In the genomic region with DNA sequence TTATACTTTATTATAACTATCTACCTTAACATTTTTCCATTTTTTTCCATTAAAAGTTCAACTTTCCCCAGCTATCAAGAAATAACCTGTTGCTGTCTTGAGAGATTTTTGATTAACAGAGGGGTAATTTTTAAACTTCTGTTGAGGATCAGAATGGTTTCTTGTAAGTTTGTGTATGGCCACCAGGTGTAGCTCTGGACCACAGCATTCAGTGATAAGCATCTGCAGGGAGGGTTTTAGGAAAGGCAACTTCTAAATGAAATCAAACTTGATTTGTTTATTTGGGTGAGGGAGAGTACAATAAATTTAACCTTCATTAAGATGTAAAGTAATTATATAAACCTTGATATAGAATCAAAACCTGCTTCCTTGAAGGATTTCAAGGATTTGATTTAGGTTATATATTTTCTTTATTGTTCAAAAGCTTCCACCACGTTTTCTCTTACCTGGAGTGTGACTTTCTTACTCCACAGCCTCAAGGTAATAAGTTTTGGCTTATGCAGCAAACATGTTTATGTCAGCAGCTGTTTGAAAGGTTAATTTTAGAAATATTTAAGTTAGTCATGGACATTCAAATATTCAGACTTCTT, we compare ENCODE assay signal across 8 cellular contexts.
DNase-seq lines count a peak whose midpoint lies in the region; ATAC-seq, FAIRE-seq and TF ChIP-seq lines count a peak whose summit lies in the region.

No MANE protein-coding gene starts in this region.

- H3K4me3 ChIP-seq in A549 (no peak overlapping the region), mesenchymal stem cell (ENCODE audit: insufficient read depth in 1 of 2, low read depth in 1 of 2, low read length in 2 of 2) (no peak overlapping the region)

- no peaks in the 10 kb centered on the region for H3K4me1 Mint-ChIP-seq in brain

- ATAC-seq in A549 = peak; percentile 76 to 85; a peak in 5 of 6 replicates
- ATAC-seq in omental fat pad (ENCODE audit: low FRiP score) = no peak
- ATAC-seq in HG02884 (IDR thresholded peaks at IDR 0.05; ENCODE audit: unreplicated experiment) = no peak

- H3K9me3 Mint-ChIP-seq in brain = no peaks in the 10 kb centered on the region

- peak; percentile 80 to 86 for TF ChIP-seq RAD21 in A549 (conservative IDR thresholded peaks at IDR 0.05 in 1 of 2, IDR thresholded peaks at IDR 0.05 in 1 of 2)

- H3K36me3 Mint-ChIP-seq in brain = no peaks in the 10 kb centered on the region

- H3K9me3 ChIP-seq in A549 (no peaks in the 10 kb centered on the region), mesenchymal stem cell (ENCODE audit: control insufficient read depth, low read length) (no peaks in the 10 kb centered on the region)

- H2BK12ac ChIP-seq in mesenchymal stem cell (ENCODE audit: low read length in 2 of 2) = no peak overlapping the region

- H3K4me1 ChIP-seq in A549 (peaks cover 4% of the 10 kb centered on the region; the same call in 1 of the 3 replicates), mesenchymal stem cell (ENCODE audit: control insufficient read depth, insufficient read depth, low read depth, low read length) (no peaks in the 10 kb centered on the region)

- DNase-seq in A549 (ENCODE audit: low read depth in 1 of 2, low spot score in 1 of 2) (peak; percentile 21 to 55), GM10266 (ENCODE audit: extremely low spot score) (peak; percentile 13), NCI-H1930 (lab: John Stamatoyannopoulos, UW) (peak; percentile 7 to 13), mesenchymal stem cell (peak; percentile 52), omental fat pad (ENCODE audit: low spot score) (no peak), NOMO-1 treated with DMSO at 0.1 percent for 48 hours (lab: John Stamatoyannopoulos, UW; ENCODE audit: unreplicated experiment) (no peak)

- TF ChIP-seq EP300 in A549 (IDR thresholded peaks at IDR 0.05) = no peak

- H3K9ac ChIP-seq in mesenchymal stem cell (ENCODE audit: low read length) = no peak overlapping the region

- H3K79me1 ChIP-seq in mesenchymal stem cell (replicated peaks; ENCODE audit: low read length, poor library complexity, severe bottlenecking) = no peaks in the 10 kb centered on the region

- H3K27me3 ChIP-seq in mesenchymal stem cell (ENCODE audit: control insufficient read depth in 1 of 2, insufficient read depth in 1 of 2, low read length in 2 of 2) = no peaks in the 10 kb centered on the region

- no peak overlapping the region for H3K4ac ChIP-seq in mesenchymal stem cell (ENCODE audit: low read depth in 1 of 2, low read length in 2 of 2)

- H3K4me2 ChIP-seq in A549 (no peak overlapping the region), mesenchymal stem cell (ENCODE audit: low read length, poor library complexity, severe bottlenecking) (no peak overlapping the region)

- no peak overlapping the region for H3K18ac ChIP-seq in mesenchymal stem cell (ENCODE audit: low read depth in 1 of 2, low read length in 2 of 2)

- FAIRE-seq in A549 (lab: Jason Lieb, UNC) = no peak

- POLR2A ChIA-PET in A549 (lab: Yijun Ruan, JAX) = no interaction called here

- no peak for TF ChIP-seq POLR2A in A549 (IDR thresholded peaks at IDR 0.05; ENCODE audit: low read length)

- TF ChIP-seq CTCF in A549 (IDR thresholded peaks at IDR 0.05) (peak; percentile 78), GM10266 (IDR thresholded peaks at IDR 0.05; ENCODE audit: control insufficient read depth, insufficient read depth, low read depth, missing control alignments) (peak; percentile 36), brain (conservative IDR thresholded peaks at IDR 0.05) (peak; percentile 83 to 92), omental fat pad (IDR thresholded peaks at IDR 0.05) (no peak)

- CTCF ChIA-PET in A549 (lab: Yijun Ruan, JAX) = interaction anchor here (0.8 to 2.3 kb wide), 11 partner anchors 9 to 815 kb away, joined by 3 to 14 read pairs (median 3); no protein-coding TSS in a partner anchor

- H2AFZ ChIP-seq in mesenchymal stem cell (ENCODE audit: low read depth, low read length) = no peak overlapping the region

- no peak overlapping the region for H4K8ac ChIP-seq in mesenchymal stem cell (ENCODE audit: low read length)

- 41% methylated on average over 1 of the region's 1 CpG for WGBS in A549 (ENCODE audit: missing lambda C conversion rate)
- no CpG with 5 or more reads among the region's 1 CpG for WGBS in mesenchymal stem cell

- H4K91ac ChIP-seq in mesenchymal stem cell (ENCODE audit: low read length) = no peak overlapping the region

- no peak overlapping the region for H3K4me3 Mint-ChIP-seq in brain

- no peak overlapping the region for H2BK5ac ChIP-seq in mesenchymal stem cell (ENCODE audit: low read depth, low read length, poor library complexity, severe bottlenecking)

- H3K36me3 ChIP-seq in mesenchymal stem cell (ENCODE audit: control insufficient read depth in 1 of 2, insufficient read depth in 2 of 2, low read depth in 1 of 2, low read length in 2 of 2) = no peaks in the 10 kb centered on the region

- no peak overlapping the region for H3K14ac ChIP-seq in mesenchymal stem cell (ENCODE audit: low read length in 2 of 2)

- H3K27ac ChIP-seq in A549 = no peak overlapping the region
- H3K27ac ChIP-seq in mesenchymal stem cell (ENCODE audit: low read length, poor library complexity, severe bottlenecking) = no peak overlapping the region

- no peak overlapping the region for H2AK5ac ChIP-seq in mesenchymal stem cell (ENCODE audit: low read length, severe bottlenecking)

- no peaks in the 10 kb centered on the region for H3K27me3 Mint-ChIP-seq in brain

- no peak overlapping the region for H3K23ac ChIP-seq in mesenchymal stem cell (ENCODE audit: low read length in 2 of 2)

- H3K27ac Mint-ChIP-seq in brain = no peak overlapping the region

- H2BK15ac ChIP-seq in mesenchymal stem cell (ENCODE audit: low read depth, poor library complexity, severe bottlenecking) = no peak overlapping the region

- no peak overlapping the region for H2BK120ac ChIP-seq in mesenchymal stem cell (ENCODE audit: low read depth, low read length)

TF ChIP-seq in A549, 52 proteins besides CTCF, POLR2A, EP300 and RAD21:
- TF ChIP-seq, protein P1, sequence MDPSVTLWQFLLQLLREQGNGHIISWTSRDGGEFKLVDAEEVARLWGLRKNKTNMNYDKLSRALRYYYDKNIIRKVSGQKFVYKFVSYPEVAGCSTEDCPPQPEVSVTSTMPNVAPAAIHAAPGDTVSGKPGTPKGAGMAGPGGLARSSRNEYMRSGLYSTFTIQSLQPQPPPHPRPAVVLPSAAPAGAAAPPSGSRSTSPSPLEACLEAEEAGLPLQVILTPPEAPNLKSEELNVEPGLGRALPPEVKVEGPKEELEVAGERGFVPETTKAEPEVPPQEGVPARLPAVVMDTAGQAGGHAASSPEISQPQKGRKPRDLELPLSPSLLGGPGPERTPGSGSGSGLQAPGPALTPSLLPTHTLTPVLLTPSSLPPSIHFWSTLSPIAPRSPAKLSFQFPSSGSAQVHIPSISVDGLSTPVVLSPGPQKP (IDR thresholded peaks at IDR 0.05; ENCODE audit: low read depth, low read length) = no peak
- TF ChIP-seq, protein P2, sequence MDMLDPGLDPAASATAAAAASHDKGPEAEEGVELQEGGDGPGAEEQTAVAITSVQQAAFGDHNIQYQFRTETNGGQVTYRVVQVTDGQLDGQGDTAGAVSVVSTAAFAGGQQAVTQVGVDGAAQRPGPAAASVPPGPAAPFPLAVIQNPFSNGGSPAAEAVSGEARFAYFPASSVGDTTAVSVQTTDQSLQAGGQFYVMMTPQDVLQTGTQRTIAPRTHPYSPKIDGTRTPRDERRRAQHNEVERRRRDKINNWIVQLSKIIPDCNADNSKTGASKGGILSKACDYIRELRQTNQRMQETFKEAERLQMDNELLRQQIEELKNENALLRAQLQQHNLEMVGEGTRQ (IDR thresholded peaks at IDR 0.05) = no peak
- peak; percentile 65 for TF ChIP-seq SMC3 (IDR thresholded peaks at IDR 0.05)
- no peak for TF ChIP-seq ZNF302 (CRISPR knock-in tag; IDR thresholded peaks at IDR 0.05)
- no peak for TF ChIP-seq NR3C1 (IDR thresholded peaks at IDR 0.05)
- no peak for TF ChIP-seq HOXB5 (CRISPR knock-in tag; IDR thresholded peaks at IDR 0.05)
- TF ChIP-seq PHF8 (IDR thresholded peaks at IDR 0.05; ENCODE audit: borderline replicate concordance, low read depth) = no peak
- no peak for TF ChIP-seq MYC (IDR thresholded peaks at IDR 0.05; ENCODE audit: borderline replicate concordance, low read length)
- TF ChIP-seq GATA3 (IDR thresholded peaks at IDR 0.05; ENCODE audit: borderline replicate concordance) = peak; percentile 61
- TF ChIP-seq FOXS1 (CRISPR knock-in tag; IDR thresholded peaks at IDR 0.05) = no peak
TF ChIP-seq in A549: peak in this region for 2.

Comparison
In these comparisons a context has a peak if more than half of its experiments do, and no peak if none do; other contexts are left out.
1. ATAC-seq: peak in A549 (2 of 2); none in omental fat pad (single experiment) and HG02884 (single experiment).
2. DNase-seq: peak in A549 (2 of 2), GM10266 (single experiment), NCI-H1930 (2 of 2) and mesenchymal stem cell (single experiment); none in omental fat pad (single experiment) and NOMO-1 treated with DMSO at 0.1 percent for 48 hours (single experiment).
3. CTCF ChIP-seq: peak in A549 (single experiment), GM10266 (single experiment) and brain (2 of 2); none in omental fat pad (0 of 3).